13 cellular contexts compared by ENCODE assay signal in the genomic region with DNA sequence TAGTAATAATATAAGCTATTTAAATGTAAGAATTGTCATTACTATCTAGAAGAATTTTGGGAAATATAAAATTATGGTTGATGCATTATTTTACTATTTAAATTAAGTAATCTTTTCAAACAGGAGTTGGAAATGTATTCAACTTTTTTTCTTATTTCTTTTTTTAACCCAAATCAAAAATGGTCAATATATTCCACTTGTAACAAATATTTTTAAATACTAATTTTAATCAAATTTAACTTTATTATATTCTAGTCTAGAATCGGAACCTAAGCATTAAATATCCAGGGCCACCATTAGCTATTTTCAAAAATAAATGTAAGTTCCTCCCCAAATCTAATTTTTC. TPM values are rescaled to one million over a fixed set of nuclear protein-coding genes. Genes with fewer than 3 reads are reported as not detected.
A peak's percentile ranks its signal among the peaks of the same experiment; 100 is the strongest.
DNase-seq lines count a peak whose midpoint lies in the region; ATAC-seq and TF ChIP-seq lines count a peak whose summit lies in the region.
"Had no signal": no experiment of that assay in that cellular context is flagged by ENCODE, and none has a peak within 500 bp of the region (broad histone marks: within the 10 kb centered on the region; RNA-seq: fewer than 3 reads in every experiment).

No MANE protein-coding gene starts in this region.

- peak overlapping the region; percentile 91 for H3K27ac Mint-ChIP-seq in activated T-cell treated with anti-CD3 and anti-CD28 coated beads, Interleukin-2, amount 50 U/mL, for 72 hours
- H3K27ac Mint-ChIP-seq in HFFc6 = peak overlapping the region; percentile 86; the same call in 1 of the 2 replicates
- H3K27ac Mint-ChIP-seq in activated T-helper 17 cell treated with anti-CD3 and anti-CD28 coated beads, Interleukin-2, amount 50 U/mL, for 72 hours = peak overlapping the region; percentile 98
- peak overlapping the region; percentile 93 for H3K27ac Mint-ChIP-seq in stimulated activated effector memory CD8-positive, alpha-beta T cell treated with anti-CD3 and anti-CD28 coated beads, Interleukin-12 subunit alpha, Interleukin-12 subunit beta, amount 100 ng/mL, for 72 hours

- H3K9me3 ChIP-seq in vagina = no peaks in the 10 kb centered on the region
- H3K9me3 ChIP-seq: MG63 had no signal

- H3K27me3 ChIP-seq in vagina = no peaks in the 10 kb centered on the region
- H3K27me3 ChIP-seq: MG63 had no signal

- no peaks in the 10 kb centered on the region for H3K4me1 ChIP-seq in vagina

- H3K4me3 ChIP-seq in vagina = no peak overlapping the region
- H3K4me3 ChIP-seq: MG63 had no signal

- no peak for TF ChIP-seq POLR2A in vagina (IDR thresholded peaks at IDR 0.05)

- peak overlapping the region; percentile 63 to 75 for H3K4me3 Mint-ChIP-seq in activated T-cell treated with anti-CD3 and anti-CD28 coated beads, Interleukin-2, amount 50 U/mL, for 72 hours
- H3K4me3 Mint-ChIP-seq in HFFc6 = no peak overlapping the region
- H3K4me3 Mint-ChIP-seq in activated T-helper 17 cell treated with anti-CD3 and anti-CD28 coated beads, Interleukin-2, amount 50 U/mL, for 72 hours = peak overlapping the region; percentile 72
- H3K4me3 Mint-ChIP-seq in stimulated activated effector memory CD8-positive, alpha-beta T cell treated with anti-CD3 and anti-CD28 coated beads, Interleukin-12 subunit alpha, Interleukin-12 subunit beta, amount 100 ng/mL, for 72 hours = peak overlapping the region; percentile 45

- H3K36me3 Mint-ChIP-seq in activated T-cell treated with anti-CD3 and anti-CD28 coated beads, Interleukin-2, amount 50 U/mL, for 72 hours (ENCODE audit: insufficient read depth in 2 of 2) = peaks cover 2 to 14% of the 10 kb centered on the region in 2 donors
- no peaks in the 10 kb centered on the region for H3K36me3 Mint-ChIP-seq in HFFc6 (ENCODE audit: low read depth)
- no peaks in the 10 kb centered on the region for H3K36me3 Mint-ChIP-seq in activated T-helper 17 cell treated with anti-CD3 and anti-CD28 coated beads, Interleukin-2, amount 50 U/mL, for 72 hours (ENCODE audit: low read depth)
- peaks cover 6% of the 10 kb centered on the region for H3K36me3 Mint-ChIP-seq in stimulated activated effector memory CD8-positive, alpha-beta T cell treated with anti-CD3 and anti-CD28 coated beads, Interleukin-12 subunit alpha, Interleukin-12 subunit beta, amount 100 ng/mL, for 72 hours

- TF ChIP-seq CTCF in HFFc6 (IDR thresholded peaks at IDR 0.05) = no peak
- TF ChIP-seq CTCF in vagina (IDR thresholded peaks at IDR 0.05) = no peak

- no peak for DNase-seq in activated T-cell treated with anti-CD3 and anti-CD28 coated beads, Interleukin-2, amount 50 U/mL, for 72 hours
- no peak for DNase-seq in activated T-cell treated with anti-CD3 and anti-CD28 coated beads for 4 hours
- DNase-seq in HFFc6 = no peak
- DNase-seq in stimulated activated effector memory CD8-positive, alpha-beta T cell treated with anti-CD3 and anti-CD28 coated beads, Interleukin-12 subunit alpha, Interleukin-12 subunit beta, amount 100 ng/mL, for 72 hours (ENCODE audit: low spot score in 2 of 2) = no peak
- DNase-seq in vagina (ENCODE audit: extremely low spot score in 2 of 2) = no peak
- DNase-seq: GF-D8, MG63, NCI-H1092 treated with DMSO at 0.1 percent for 48 hours, NCI-H1694 treated with DMSO at 0.1 percent for 48 hours, NCI-H345, NCI-H526 treated with DMSO at 0.1 percent for 48 hours had no signal

- H3K27ac ChIP-seq in vagina = no peak overlapping the region

- ATAC-seq in activated T-cell treated with anti-CD3 and anti-CD28 coated beads, Interleukin-2, amount 50 U/mL, for 72 hours (replicated peaks in 1 of 2) = no peak
- ATAC-seq in activated T-helper 17 cell treated with anti-CD3 and anti-CD28 coated beads, Interleukin-2, amount 50 U/mL, for 72 hours (replicated peaks) = no peak
- no peak for ATAC-seq in stimulated activated effector memory CD8-positive, alpha-beta T cell treated with anti-CD3 and anti-CD28 coated beads, Interleukin-12 subunit alpha, Interleukin-12 subunit beta, amount 100 ng/mL, for 72 hours
- ATAC-seq in GM21825 (IDR thresholded peaks at IDR 0.05; ENCODE audit: unreplicated experiment) = no peak

- peaks cover 68% of the 10 kb centered on the region for H3K4me1 Mint-ChIP-seq in activated T-cell treated with anti-CD3 and anti-CD28 coated beads, Interleukin-2, amount 50 U/mL, for 72 hours (ENCODE audit: low read depth)
- H3K4me1 Mint-ChIP-seq in HFFc6 (ENCODE audit: low read depth) = peaks cover 56% of the 10 kb centered on the region
- H3K4me1 Mint-ChIP-seq in activated T-helper 17 cell treated with anti-CD3 and anti-CD28 coated beads, Interleukin-2, amount 50 U/mL, for 72 hours = peaks cover 25% of the 10 kb centered on the region
- peaks cover 30% of the 10 kb centered on the region for H3K4me1 Mint-ChIP-seq in stimulated activated effector memory CD8-positive, alpha-beta T cell treated with anti-CD3 and anti-CD28 coated beads, Interleukin-12 subunit alpha, Interleukin-12 subunit beta, amount 100 ng/mL, for 72 hours

- H3K9me3 Mint-ChIP-seq in activated T-cell treated with anti-CD3 and anti-CD28 coated beads, Interleukin-2, amount 50 U/mL, for 72 hours = peaks cover 6 to 9% of the 10 kb centered on the region in 2 donors
- H3K9me3 Mint-ChIP-seq in HFFc6 = no peaks in the 10 kb centered on the region
- no peaks in the 10 kb centered on the region for H3K9me3 Mint-ChIP-seq in activated T-helper 17 cell treated with anti-CD3 and anti-CD28 coated beads, Interleukin-2, amount 50 U/mL, for 72 hours
- peaks cover 4% of the 10 kb centered on the region for H3K9me3 Mint-ChIP-seq in stimulated activated effector memory CD8-positive, alpha-beta T cell treated with anti-CD3 and anti-CD28 coated beads, Interleukin-12 subunit alpha, Interleukin-12 subunit beta, amount 100 ng/mL, for 72 hours

- intact Hi-C loops in vagina (cut with DNase I) = no loop called here

- H3K27me3 Mint-ChIP-seq in activated T-cell treated with anti-CD3 and anti-CD28 coated beads, Interleukin-2, amount 50 U/mL, for 72 hours (ENCODE audit: low read depth) = no peaks in the 10 kb centered on the region
- no peaks in the 10 kb centered on the region for H3K27me3 Mint-ChIP-seq in HFFc6 (ENCODE audit: insufficient read depth)
- no peaks in the 10 kb centered on the region for H3K27me3 Mint-ChIP-seq in activated T-helper 17 cell treated with anti-CD3 and anti-CD28 coated beads, Interleukin-2, amount 50 U/mL, for 72 hours

- no peaks in the 10 kb centered on the region for H3K36me3 ChIP-seq in vagina
- H3K36me3 ChIP-seq: MG63 had no signal

RNA-seq across cellular contexts. Expression of a gene that starts 37.2 kb away (rescaled TPM):
- total RNA-seq in activated T-cell treated with anti-CD3 and anti-CD28 coated beads, Interleukin-2, amount 50 U/mL, for 72 hours = 100 to 1,000 TPM; 135 to 157 TPM
- total RNA-seq in HFFc6 (2021; fragmentation: NEBNext Ultra II Directional; extraction: Animal tissue kit (Norgen Biotek cat#: 25700)) = 10 to 100 TPM in 2 of 6 experiments, 1 to 10 TPM in 4; 6.0 to 10.2 (median 8.9) TPM
- 100 to 1,000 TPM; 147 to 170 TPM for total RNA-seq in activated T-helper 17 cell treated with anti-CD3 and anti-CD28 coated beads, Interleukin-2, amount 50 U/mL, for 72 hours
- 58.4 TPM for total RNA-seq in vagina
